In the genomic region with DNA sequence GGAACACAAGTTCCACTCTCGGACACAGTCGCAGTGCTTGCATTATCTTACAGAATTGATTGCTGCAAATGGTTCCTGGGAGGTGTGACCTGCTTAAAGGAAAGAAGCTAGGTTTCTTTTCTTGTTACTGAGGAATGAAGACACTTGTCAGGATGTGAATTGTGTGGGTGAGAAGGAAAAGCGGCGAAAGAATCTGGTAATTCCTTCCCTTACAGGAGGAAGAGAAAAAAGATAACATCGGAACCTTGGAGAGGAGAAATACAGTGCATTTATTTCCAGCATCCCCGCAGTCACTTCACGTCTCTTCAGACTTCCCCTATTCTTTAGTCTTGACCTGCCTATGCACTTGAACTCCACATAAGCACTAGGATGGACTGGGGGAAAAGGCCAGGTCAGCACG, we compare ENCODE assay signal across 8 cellular contexts. TPM values are rescaled to one million over a fixed set of nuclear protein-coding genes. Genes with fewer than 3 reads are reported as not detected.
A peak's percentile ranks its signal among the peaks of the same experiment; 100 is the strongest.
DNase-seq lines count a peak whose midpoint lies in the region; ATAC-seq and TF ChIP-seq lines count a peak whose summit lies in the region.

No MANE protein-coding gene starts in this region.

- H3K4me1 Mint-ChIP-seq in activated naive CD4-positive, alpha-beta T cell treated with anti-CD3 and anti-CD28 coated beads for 36 hours (ENCODE audit: low read depth): peaks cover 16% of the 10 kb centered on the region

- 13 to 23% methylated on average over 8 of the region's 8 CpGs for WGBS in lower leg skin, 2 donors
- 6% methylated on average over 8 of the region's 8 CpGs for WGBS in thymus

- H3K4me3 ChIP-seq in ascending aorta (peak overlapping the region; percentile 58 to 79), lower leg skin (ENCODE audit: low read depth, poor library complexity, severe bottlenecking) (peak overlapping the region; percentile 56), thymus (ENCODE audit: low read length) (peak overlapping the region; percentile 57)

- no peaks in the 10 kb centered on the region for H3K36me3 ChIP-seq in ascending aorta
- no peaks in the 10 kb centered on the region for H3K36me3 ChIP-seq in thymus (ENCODE audit: control insufficient read depth, insufficient read depth)

- peak overlapping the region; percentile 80 for H3K4me3 Mint-ChIP-seq in activated naive CD4-positive, alpha-beta T cell treated with anti-CD3 and anti-CD28 coated beads for 36 hours

- H3K9me3 ChIP-seq in ascending aorta (no peaks in the 10 kb centered on the region), thymus (ENCODE audit: control insufficient read depth) (peaks cover 1% of the 10 kb centered on the region)

- intact Hi-C loops in activated naive CD4-positive, alpha-beta T cell treated with anti-CD3 and anti-CD28 coated beads for 36 hours (cut with micrococcal nuclease): no loop called here
- intact Hi-C loops in ascending aorta (cut with DNase I): no loop called here
- intact Hi-C loops in lower leg skin (cut with DNase I; ENCODE audit: low total_unique reads): no loop called here

- no peaks in the 10 kb centered on the region for H3K27me3 ChIP-seq in ascending aorta
- H3K27me3 ChIP-seq in thymus (ENCODE audit: control insufficient read depth, insufficient read depth): peaks cover 5% of the 10 kb centered on the region

- H3K27ac Mint-ChIP-seq in activated naive CD4-positive, alpha-beta T cell treated with anti-CD3 and anti-CD28 coated beads for 36 hours: no peak overlapping the region

- no peak for TF ChIP-seq POLR2A in lower leg skin (IDR thresholded peaks at IDR 0.05)

- TF ChIP-seq CTCF in ascending aorta (IDR thresholded peaks at IDR 0.05) (no peak), lower leg skin (IDR thresholded peaks at IDR 0.05) (no peak)

- ATAC-seq in HG03045 (IDR thresholded peaks at IDR 0.05; ENCODE audit: unreplicated experiment): no peak

- H3K4me1 ChIP-seq in ascending aorta (peaks cover 0 to 3% of the 10 kb centered on the region in 2 donors), thymus (ENCODE audit: control insufficient read depth, insufficient read depth, low read length) (peaks cover 3% of the 10 kb centered on the region)

- CTCF ChIA-PET in activated naive CD4-positive, alpha-beta T cell treated with anti-CD3 and anti-CD28 coated beads for 36 hours (lab: Charles Lee): no interaction called here

- H3K9me3 Mint-ChIP-seq in activated naive CD4-positive, alpha-beta T cell treated with anti-CD3 and anti-CD28 coated beads for 36 hours: no peaks in the 10 kb centered on the region

- no peak overlapping the region for H3K27ac ChIP-seq in ascending aorta
- H3K27ac ChIP-seq in thymus (ENCODE audit: low read depth): no peak overlapping the region

- DNase-seq in activated naive CD4-positive, alpha-beta T cell treated with anti-CD3 and anti-CD28 coated beads for 36 hours: no peak
- DNase-seq in activated naive CD4-positive, alpha-beta T cell treated with anti-CD3 and anti-CD28 coated beads, Interleukin-2, amount 50 U/mL, for 16 hours: no peak
- no peak for DNase-seq in ascending aorta (ENCODE audit: low spot score in 2 of 2)
- no peak for DNase-seq in lower leg skin (ENCODE audit: low spot score in 2 of 2)
- no peak for DNase-seq in DMS153 (lab: John Stamatoyannopoulos, UW)
- DNase-seq in NOMO-1 (lab: John Stamatoyannopoulos, UW; ENCODE audit: unreplicated experiment in 2 of 2): no peak

- H3K36me3 Mint-ChIP-seq in activated naive CD4-positive, alpha-beta T cell treated with anti-CD3 and anti-CD28 coated beads for 36 hours (ENCODE audit: low read depth): peaks cover 1% of the 10 kb centered on the region

- peaks cover 49% of the 10 kb centered on the region for H3K27me3 Mint-ChIP-seq in activated naive CD4-positive, alpha-beta T cell treated with anti-CD3 and anti-CD28 coated beads for 36 hours (ENCODE audit: low read depth)

RNA-seq across cellular contexts. Expression of gene CCSER1, which starts 0.4 kb away (rescaled TPM):
- total RNA-seq in activated naive CD4-positive, alpha-beta T cell treated with anti-CD3 and anti-CD28 coated beads for 36 hours: not detected
- 8.9 TPM for total RNA-seq in ascending aorta
- total RNA-seq in lower leg skin: 10 to 100 TPM in 2 of 4 donors, 1 to 10 TPM in 2; 6.5 to 12.1 (median 9.9) TPM
- polyA plus RNA-seq in thymus: 2.0 TPM
